8 cellular contexts compared by ENCODE assay signal in the genomic region with DNA sequence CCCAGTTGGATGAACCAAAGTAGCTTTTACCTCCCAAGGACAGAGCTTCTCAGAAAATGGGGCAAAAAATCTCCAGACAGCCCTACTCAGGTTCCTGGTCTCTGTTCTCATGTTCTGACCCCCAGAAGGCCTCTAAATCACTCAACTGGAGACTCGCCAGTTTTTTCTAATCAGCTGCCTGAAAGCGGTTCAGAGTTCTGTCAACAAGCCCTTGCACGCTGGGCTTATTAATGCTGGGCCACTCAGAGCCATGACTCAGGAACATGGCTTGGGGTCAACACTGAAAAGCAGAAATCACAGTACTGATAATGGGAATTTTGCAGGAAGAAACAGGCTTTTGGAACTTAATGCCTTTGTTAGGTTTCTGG. TPM values are rescaled to one million over a fixed set of nuclear protein-coding genes. Genes with fewer than 3 reads are reported as not detected.
DNase-seq lines count a peak whose midpoint lies in the region; ATAC-seq and TF ChIP-seq lines count a peak whose summit lies in the region.

No MANE protein-coding gene starts in this region.

- peaks cover 0 to 9% of the 10 kb centered on the region in 2 donors for H3K36me3 ChIP-seq in adrenal gland (replicated peaks in 1 of 2)
- peaks cover 0 to 39% (median 9%) of the 10 kb centered on the region in 4 donors for H3K36me3 ChIP-seq in upper lobe of left lung
- H3K36me3 ChIP-seq in MM.1S (replicated peaks; ENCODE audit: insufficient read depth, low read length): no peaks in the 10 kb centered on the region

- H4K20me1 ChIP-seq in MM.1S (ENCODE audit: insufficient read depth, low read length): no peaks in the 10 kb centered on the region

- WGBS in adrenal gland, 4 donors: 13 to 26% (median 17%) methylated on average over 3 of the region's 3 CpGs
- WGBS in upper lobe of left lung, 2 donors: 37 to 48% methylated on average over 3 of the region's 3 CpGs

- no peaks in the 10 kb centered on the region for H3K9me2 ChIP-seq in MM.1S (replicated peaks; ENCODE audit: insufficient read depth, low read length)

- no peak overlapping the region for H3K4me2 ChIP-seq in MM.1S (ENCODE audit: low read depth, low read length)

- intact Hi-C loops in adrenal gland (cut with DNase I): loop anchor here in 1 of 2 donors (10.0 kb wide), 1 partner anchor 333 kb away; no protein-coding TSS in a partner anchor

- H3K4me3 ChIP-seq in adrenal gland (no peak overlapping the region), upper lobe of left lung (no peak overlapping the region), MM.1S (ENCODE audit: low read length) (no peak overlapping the region)

- no peak overlapping the region for H2AFZ ChIP-seq in MM.1S (ENCODE audit: low read length)

- H3K79me2 ChIP-seq in MM.1S (ENCODE audit: low read length): no peaks in the 10 kb centered on the region

- H3K9ac ChIP-seq in MM.1S (ENCODE audit: low read length): no peak overlapping the region

- TF ChIP-seq POLR2A in adrenal gland (IDR thresholded peaks at IDR 0.05) (no peak), upper lobe of left lung (IDR thresholded peaks at IDR 0.05) (no peak)

- TF ChIP-seq CTCF in adrenal gland (IDR thresholded peaks at IDR 0.05) (no peak), upper lobe of left lung (IDR thresholded peaks at IDR 0.05) (no peak), MM.1S (IDR thresholded peaks at IDR 0.05; ENCODE audit: low read length) (no peak)

- ATAC-seq in upper lobe of left lung (ENCODE audit: low FRiP score in 2 of 2): peak; percentile 61 to 79

- H3K4me1 ChIP-seq in adrenal gland (replicated peaks in 1 of 2) (peaks cover 21 to 22% of the 10 kb centered on the region in 2 donors), upper lobe of left lung (peaks cover 3 to 15% (median 7%) of the 10 kb centered on the region in 4 donors), MM.1S (ENCODE audit: low read length) (no peaks in the 10 kb centered on the region)

- no peaks in the 10 kb centered on the region for H3F3A ChIP-seq in MM.1S (ENCODE audit: insufficient read depth, low read length)

- peak; percentile 62 for DNase-seq in AG08395 (ENCODE audit: low spot score)
- peak; percentile 43 for DNase-seq in HuH-7.5 (ENCODE audit: low spot score)
- DNase-seq in adrenal gland: peak; percentile 71 to 93 (median 91)
- peak; percentile 75 for DNase-seq in left kidney (ENCODE audit: low read depth, low spot score)
- DNase-seq in upper lobe of left lung: peak in 1 of 2 donors; percentile 77
- no peak for DNase-seq in MM.1S
- DNase-seq in hippocampal formation (lab: John Stamatoyannopoulos, UW): no peak
- DNase-seq in activated CD4-positive, alpha-beta T cell treated with anti-CD3 and anti-CD28 coated beads, Interleukin-2, amount 50 U/mL, for 48 hours: no peak

- no peaks in the 10 kb centered on the region for H3K9me3 ChIP-seq in adrenal gland (replicated peaks in 1 of 3)
- H3K9me3 ChIP-seq in upper lobe of left lung: no peaks in the 10 kb centered on the region
- H3K9me3 ChIP-seq in MM.1S (replicated peaks; ENCODE audit: insufficient read depth, low read length): no peaks in the 10 kb centered on the region

- no peak for TF ChIP-seq EP300 in upper lobe of left lung (IDR thresholded peaks at IDR 0.05)

- H3K27me3 ChIP-seq in adrenal gland (no peaks in the 10 kb centered on the region), upper lobe of left lung (no peaks in the 10 kb centered on the region), MM.1S (replicated peaks; ENCODE audit: insufficient read depth, low read length) (0 out of 2 replicates have a peak, but pooled peaks cover 5% of the 10 kb centered on the region)

- H3K27ac ChIP-seq in adrenal gland (peak overlapping the region; percentile 63 to 91 (median 79)), upper lobe of left lung (peak overlapping the region; percentile 40 to 72 (median 60)), MM.1S (ENCODE audit: low read length) (no peak overlapping the region)

RNA-seq across cellular contexts. Expression of a gene that starts 15.3 kb away (rescaled TPM):
- 100 to 1,000 TPM in 4 of 8 donors, 10 to 100 TPM in 4; 26.1 to 115 (median 77.0) TPM for total RNA-seq in adrenal gland
- polyA plus RNA-seq in adrenal gland: 10 to 100 TPM in 2 of 3 donors, 1 to 10 TPM in 1; 9.8 to 26.9 (median 14.8) TPM
- total RNA-seq in upper lobe of left lung: 10 to 100 TPM; 32.0 to 98.0 (median 61.2) TPM

Comparison
In these comparisons a context has a peak if more than half of its experiments do, and no peak if none do; other contexts are left out.
1. DNase-seq: peak in AG08395 (single experiment), HuH-7.5 (single experiment), adrenal gland (7 of 7) and left kidney (single experiment); none in MM.1S (single experiment), hippocampal formation (0 of 2) and activated CD4-positive, alpha-beta T cell treated with anti-CD3 and anti-CD28 coated beads, Interleukin-2, amount 50 U/mL, for 48 hours (0 of 2).